Comparison of ENCODE assay signal across 8 cellular contexts in genomic region chr10:28533315-28533564, GRCh38. TPM values are rescaled to one million over a fixed set of nuclear protein-coding genes. Genes with fewer than 3 reads are reported as not detected.
DNase-seq lines count a peak whose midpoint lies in the region; ATAC-seq and TF ChIP-seq lines count a peak whose summit lies in the region.

No MANE protein-coding gene starts in this region.

- no peaks in the 10 kb centered on the region for H3K27me3 ChIP-seq in AG04450 (ENCODE audit: control insufficient read depth, insufficient read depth, low read length)
- no peaks in the 10 kb centered on the region for H3K27me3 ChIP-seq in effector memory CD4-positive, alpha-beta T cell (replicated peaks; ENCODE audit: control insufficient read depth, insufficient read depth, low read length, poor library complexity, severe bottlenecking)
- no peaks in the 10 kb centered on the region for H3K27me3 ChIP-seq in osteoblast (ENCODE audit: insufficient read depth, low read length)

- peaks cover 9% of the 10 kb centered on the region for H3K4me1 ChIP-seq in effector memory CD4-positive, alpha-beta T cell (ENCODE audit: control insufficient read depth, insufficient read depth, low read length, poor library complexity, severe bottlenecking)
- H3K4me1 ChIP-seq in osteoblast (ENCODE audit: insufficient read depth, low read length) = peaks cover 16% of the 10 kb centered on the region

- CTCF ChIA-PET in AG04450 (lab: Charles Lee) = no interaction called here

- H2AFZ ChIP-seq in osteoblast (ENCODE audit: low read length) = no peak overlapping the region

- H3K9me3 ChIP-seq in AG04450 (ENCODE audit: control insufficient read depth, insufficient read depth, low read length) (no peaks in the 10 kb centered on the region; the same call in 1 of the 2 replicates), osteoblast (ENCODE audit: low read depth, low read length) (no peaks in the 10 kb centered on the region)
- no peaks in the 10 kb centered on the region for H3K9me3 ChIP-seq in effector memory CD4-positive, alpha-beta T cell (ENCODE audit: control insufficient read depth, low read length)

- TF ChIP-seq CTCF in AG04450 (IDR thresholded peaks at IDR 0.05; ENCODE audit: low read depth, low read length) = no peak
- TF ChIP-seq CTCF in LNCaP clone FGC (IDR thresholded peaks at IDR 0.05; ENCODE audit: control insufficient read depth, extremely low read depth, insufficient read depth) = no peak
- TF ChIP-seq CTCF in osteoblast (IDR thresholded peaks at IDR 0.05; ENCODE audit: extremely low read depth, low read depth, low read length) = no peak

- H3K36me3 ChIP-seq in effector memory CD4-positive, alpha-beta T cell (ENCODE audit: control insufficient read depth, insufficient read depth, low read length) = peaks cover 18% of the 10 kb centered on the region
- peaks cover 31% of the 10 kb centered on the region for H3K36me3 ChIP-seq in osteoblast (ENCODE audit: insufficient read depth, low read length)

- H3K79me2 ChIP-seq in osteoblast (ENCODE audit: insufficient read depth, low read length) = peaks cover 94% of the 10 kb centered on the region

- peaks cover 37% of the 10 kb centered on the region for H4K20me1 ChIP-seq in osteoblast (ENCODE audit: insufficient read depth, low read length)

- H3K27ac ChIP-seq in AG04450 (ENCODE audit: low read depth, low read length) = peak overlapping the region; percentile 61
- H3K27ac ChIP-seq in effector memory CD4-positive, alpha-beta T cell (ENCODE audit: insufficient read depth, low read length, poor library complexity, severe bottlenecking) = peak overlapping the region; percentile 100
- peak overlapping the region; percentile 40 for H3K27ac ChIP-seq in osteoblast (ENCODE audit: low read depth, low read length)

- H3K4me3 ChIP-seq in AG04450 (ENCODE audit: low read depth, low read length) (peak overlapping the region; percentile 86), LNCaP clone FGC (ENCODE audit: low read depth, low read length) (peak overlapping the region; percentile 88), osteoblast (ENCODE audit: insufficient read depth, low read length) (peak overlapping the region; percentile 94)
- peak overlapping the region; percentile 97 for H3K4me3 ChIP-seq in effector memory CD4-positive, alpha-beta T cell (ENCODE audit: insufficient read depth, low read depth, low read length, poor library complexity, severe bottlenecking)

- peak; percentile 1 for ATAC-seq in GM21526 (IDR thresholded peaks at IDR 0.05; ENCODE audit: low FRiP score, unreplicated experiment)
- no peak for ATAC-seq in activated CD4-positive, CD25-positive, alpha-beta regulatory T cell treated with anti-CD3 and anti-CD28 coated beads, Interleukin-2, amount 50 U/mL, for 24 hours

- H3K4me2 ChIP-seq in osteoblast (ENCODE audit: insufficient read depth, low read length) = no peak overlapping the region

- POLR2A ChIA-PET in AG04450 (lab: Yijun Ruan, JAX) = no interaction called here

- DNase-seq in AG04450 (ENCODE audit: low read depth, low spot score) = no peak
- DNase-seq in LNCaP clone FGC (ENCODE audit: low read depth) = no peak
- DNase-seq in effector memory CD4-positive, alpha-beta T cell = no peak
- DNase-seq in osteoblast (ENCODE audit: insufficient read length, low spot score, missing footprints) = no peak
- no peak for DNase-seq in NK-92 treated with Interleukin-12 subunit alpha and Interleukin-12 subunit beta, amount 100 ng/mL, for 24 hours (lab: John Stamatoyannopoulos, UW)
- DNase-seq in stimulated activated CD4-positive, alpha-beta T cell treated with anti-CD3 and anti-CD28 coated beads, Interleukin-4, amount 100 ng/mL, for 4 hours = no peak

RNA-seq across cellular contexts. Expression of gene WAC, which starts 0.3 kb away (rescaled TPM):
- polyA plus RNA-seq in AG04450 (2011; rRNA removed) = 76.7 and 90.5 TPM in 2 replicates
- 61.7 and 77.5 TPM in 2 replicates for polyA minus RNA-seq in AG04450 (2011; rRNA and poly(A)+ RNA removed)
- total RNA-seq in osteoblast = 77.1 and 93.4 TPM in 2 replicates

Comparison
In these comparisons a context has a peak if more than half of its experiments do, and no peak if none do; other contexts are left out.
1. H3K27ac ChIP-seq: peak in every context shown above with its lines; median percentile 100 in effector memory CD4-positive, alpha-beta T cell; 61 in AG04450; 40 in osteoblast.